Comparison of ENCODE assay signal across 1 cellular context in genomic region chr1:25799346-25799720, GRCh38.
TF ChIP-seq lines count a peak whose summit lies in the region.

No MANE protein-coding gene starts in this region.

TF ChIP-seq in HepG2, 621 proteins besides CTCF, POLR2A, EP300 and RAD21:
- TF ChIP-seq EEA1 (CRISPR knock-in tag; IDR thresholded peaks at IDR 0.05; ENCODE audit: borderline replicate concordance): no peak
- no peak for TF ChIP-seq ZNF367 (CRISPR knock-in tag; IDR thresholded peaks at IDR 0.05; ENCODE audit: borderline replicate concordance)
TF ChIP-seq in HepG2: peak in this region for 0.
